8 cellular contexts compared by ENCODE assay signal in genomic region chr5:57298295-57298984, GRCh38.
A peak's percentile ranks its signal among the peaks of the same experiment; 100 is the strongest.
DNase-seq lines count a peak whose midpoint lies in the region; ATAC-seq and TF ChIP-seq lines count a peak whose summit lies in the region.

No MANE protein-coding gene starts in this region.

- H3K23ac ChIP-seq in IMR-90 (ENCODE audit: low read depth, low read length): peak overlapping the region; percentile 50; the same call in 1 of the 2 replicates

- peak; percentile 90 for TF ChIP-seq CTCF in IMR-90 (conservative IDR thresholded peaks at IDR 0.05; ENCODE audit: low read depth, low read length)
- TF ChIP-seq CTCF in esophagus squamous epithelium (IDR thresholded peaks at IDR 0.05): peak; percentile 62 to 82 (median 78)

- H3K79me1 ChIP-seq in IMR-90 (ENCODE audit: low read depth in 1 of 2, low read length in 2 of 2): no peaks in the 10 kb centered on the region; a peak in 1 of 4 replicates

- H3K27ac ChIP-seq in IMR-90 (ENCODE audit: insufficient read depth, low read length) (peak overlapping the region; percentile 42; the same call in 1 of the 2 replicates), esophagus squamous epithelium (peak overlapping the region in 1 of 4 donors; percentile 60)

- no TSS peak for BruUV-seq in IMR-90 (replicated peaks; lab: Mats Ljungman, UMichigan)

- peak overlapping the region; percentile 79 for H2AK9ac ChIP-seq in IMR-90 (replicated peaks; ENCODE audit: low read depth, low read length, poor library complexity)

- peak; percentile 72 for ATAC-seq in GM19455 (IDR thresholded peaks at IDR 0.05; ENCODE audit: unreplicated experiment)
- peak; percentile 73 for ATAC-seq in IMR-90 (ENCODE audit: low read depth)
- ATAC-seq in natural killer cell treated with Interleukin-12 subunit alpha and Interleukin-12 subunit beta and Interleukin-15 and Interleukin-18, amount 100 ng/mL, for 72 hours: peak; percentile 76 to 77

- 0 out of 2 replicates have a peak, but pooled peaks cover 2% of the 10 kb centered on the region for H3K27me3 ChIP-seq in IMR-90 (ENCODE audit: control insufficient read depth, insufficient read depth, low read length)
- H3K27me3 ChIP-seq in esophagus squamous epithelium: no peaks in the 10 kb centered on the region

- H3K56ac ChIP-seq in IMR-90 (ENCODE audit: extremely low read depth, insufficient read depth, low read length): peak overlapping the region; percentile 45; the same call in 1 of the 2 replicates

- no peaks in the 10 kb centered on the region for H4K20me1 ChIP-seq in IMR-90 (ENCODE audit: insufficient read depth, low read length)

- H2BK15ac ChIP-seq in IMR-90 (ENCODE audit: low read depth, low read length): 0 out of 3 replicates have a peak overlapping the region, but pooled peaks have one; percentile 16

- WGBS in IMR-90 (ENCODE audit: extremely low coverage in 2 of 2, insufficient read length in 1 of 2), 2 experiments: no CpG with 5 or more reads among the region's 6 CpGs
- WGBS in esophagus squamous epithelium, 2 donors: 10 to 13% methylated on average over 6 of the region's 6 CpGs

- peak overlapping the region; percentile 39; the same call in 1 of the 2 replicates for H3K4me2 ChIP-seq in IMR-90 (ENCODE audit: low read depth, low read length)

- H3K9me3 Mint-ChIP-seq in natural killer cell treated with Interleukin-12 subunit alpha and Interleukin-12 subunit beta and Interleukin-15 and Interleukin-18, amount 100 ng/mL, for 72 hours: no peaks in the 10 kb centered on the region

- TF ChIP-seq POLR2A in IMR-90 (IDR thresholded peaks at IDR 0.05; ENCODE audit: low read depth, low read length): no peak
- no peak for TF ChIP-seq POLR2A in esophagus squamous epithelium (IDR thresholded peaks at IDR 0.05)

- H3K27me3 Mint-ChIP-seq in natural killer cell treated with Interleukin-12 subunit alpha and Interleukin-12 subunit beta and Interleukin-15 and Interleukin-18, amount 100 ng/mL, for 72 hours: peaks cover 0 to 5% of the 10 kb centered on the region in 2 donors

- peak overlapping the region; percentile 38 for H3K18ac ChIP-seq in IMR-90 (ENCODE audit: low read depth, low read length)

- TF ChIP-seq RAD21 in IMR-90 (IDR thresholded peaks at IDR 0.05; ENCODE audit: low read length): peak; percentile 91

- H3K4me3 Mint-ChIP-seq in natural killer cell treated with Interleukin-12 subunit alpha and Interleukin-12 subunit beta and Interleukin-15 and Interleukin-18, amount 100 ng/mL, for 72 hours: peak overlapping the region; percentile 68

- peak overlapping the region; percentile 41; the same call in 1 of the 2 replicates for H2AK5ac ChIP-seq in IMR-90 (ENCODE audit: low read depth, low read length)

- H2BK5ac ChIP-seq in IMR-90 (ENCODE audit: low read depth, low read length, poor library complexity, severe bottlenecking): peak overlapping the region; percentile 19

- H3K14ac ChIP-seq in IMR-90 (replicated peaks; ENCODE audit: low read depth, low read length): 0 out of 2 replicates have a peak overlapping the region, but pooled peaks have one; percentile 11

- H3K9me3 ChIP-seq in IMR-90 (ENCODE audit: control insufficient read depth, insufficient read depth, low read length) (no peaks in the 10 kb centered on the region), esophagus squamous epithelium (no peaks in the 10 kb centered on the region)

- H3K9ac ChIP-seq in IMR-90 (ENCODE audit: low read depth, low read length): peak overlapping the region; percentile 47

- peaks cover 7 to 9% of the 10 kb centered on the region in 2 donors for H3K4me1 Mint-ChIP-seq in natural killer cell treated with Interleukin-12 subunit alpha and Interleukin-12 subunit beta and Interleukin-15 and Interleukin-18, amount 100 ng/mL, for 72 hours (ENCODE audit: low read depth in 2 of 2)

- peak overlapping the region; percentile 58 for H2AFZ ChIP-seq in IMR-90 (replicated peaks; ENCODE audit: low read length, poor library complexity)

- dilution Hi-C loops in IMR-90 (cut with HindIII; ENCODE audit: low sequenced_read_pairs, unreplicated experiment): no loop called here

- CTCF ChIA-PET in IMR-90 (lab: Yijun Ruan, JAX): interaction anchor here (0.5 to 1.8 kb wide), 9 partner anchors 33 to 1165 kb away, joined by 3 to 20 read pairs (median 5); partner anchors contain the start of gene PLK2

- POLR2A ChIA-PET in IMR-90 (lab: Charles Lee; ENCODE audit: unreplicated experiment): interaction anchor here (1.0 kb wide), 1 partner anchor 1161 kb away, joined by 8 read pairs; the partner anchor contains the start of gene PLK2

- H3K9me1 ChIP-seq in IMR-90 (ENCODE audit: insufficient read depth, low read length): peaks cover 4% of the 10 kb centered on the region; the same call in 1 of the 2 replicates

- peak overlapping the region; percentile 49 for H4K5ac ChIP-seq in IMR-90 (ENCODE audit: low read depth, low read length)

- H3K4me3 ChIP-seq in IMR-90 (ENCODE audit: insufficient read depth, low read depth, low read length): no peak overlapping the region
- peak overlapping the region in 1 of 4 donors; percentile 42 for H3K4me3 ChIP-seq in esophagus squamous epithelium

- peak overlapping the region; percentile 39; the same call in 1 of the 2 replicates for H4K91ac ChIP-seq in IMR-90 (ENCODE audit: insufficient read depth, low read depth, low read length)

- H3K36me3 Mint-ChIP-seq in natural killer cell treated with Interleukin-12 subunit alpha and Interleukin-12 subunit beta and Interleukin-15 and Interleukin-18, amount 100 ng/mL, for 72 hours: no peaks in the 10 kb centered on the region

- peak overlapping the region; percentile 86 for H2BK20ac ChIP-seq in IMR-90 (ENCODE audit: low read depth, low read length)

- H2BK120ac ChIP-seq in IMR-90 (ENCODE audit: low read depth, low read length): peak overlapping the region; percentile 87

- H3K4me1 ChIP-seq in IMR-90 (ENCODE audit: control insufficient read depth, insufficient read depth, low read length): peaks cover 10% of the 10 kb centered on the region
- peaks cover 5 to 11% (median 7%) of the 10 kb centered on the region in 3 donors for H3K4me1 ChIP-seq in esophagus squamous epithelium

- peak; percentile 86 for DNase-seq in CD1c-positive myeloid dendritic cell (ENCODE audit: extremely low spot score)
- peak; percentile 84 for DNase-seq in IMR-90
- DNase-seq in OCI-M2 (lab: John Stamatoyannopoulos, UW; ENCODE audit: unreplicated experiment): peak; percentile 27
- peak; percentile 68 for DNase-seq in activated T-cell treated with anti-CD3 and anti-CD28 coated beads, Interleukin-2, amount 50 U/mL, for 1 hour
- DNase-seq in esophagus squamous epithelium (lab: John Stamatoyannopoulos, UW): no peak
- DNase-seq in natural killer cell treated with Interleukin-12 subunit alpha and Interleukin-12 subunit beta and Interleukin-15 and Interleukin-18, amount 100 ng/mL, for 72 hours (ENCODE audit: low spot score): peak; percentile 81
- DNase-seq in stimulated activated naive CD4-positive, alpha-beta T cell treated with Interleukin-2 at 50 U/mL for 16 hours (lab: John Stamatoyannopoulos, UW): peak; percentile 77

- H3K36me3 ChIP-seq in IMR-90 (ENCODE audit: control insufficient read depth, insufficient read depth, low read length) (no peaks in the 10 kb centered on the region), esophagus squamous epithelium (no peaks in the 10 kb centered on the region)

- in situ Hi-C loops in IMR-90 (cut with MboI; ENCODE audit: low sequenced_read_pairs): loop anchor here (5.0 to 25.0 kb wide), 3 partner anchors 484 to 1164 kb away; partner anchors contain the start of gene PLK2

- H4K8ac ChIP-seq in IMR-90 (ENCODE audit: low read depth in 2 of 2, low read length in 2 of 2): peak overlapping the region in 1 of 2 experiments; percentile 78; a peak in 2 of 4 replicates

- peak overlapping the region in 1 of 2 donors; percentile 42 for H3K27ac Mint-ChIP-seq in natural killer cell treated with Interleukin-12 subunit alpha and Interleukin-12 subunit beta and Interleukin-15 and Interleukin-18, amount 100 ng/mL, for 72 hours

- H3K4ac ChIP-seq in IMR-90 (ENCODE audit: low read depth, low read length): peak overlapping the region; percentile 72

- intact Hi-C loops in IMR-90 (cut with micrococcal nuclease) (loop anchor here (1.0 to 10.0 kb wide), 6 partner anchors 84 to 1162 kb away; partner anchors contain the start of gene PLK2), esophagus squamous epithelium (cut with DNase I) (loop anchor here (10.0 kb wide), 1 partner anchor 486 kb away; no protein-coding TSS in a partner anchor)

TF ChIP-seq in IMR-90, 13 proteins besides CTCF, POLR2A, EP300 and RAD21:
- no peak for TF ChIP-seq RFX5 (IDR thresholded peaks at IDR 0.05; ENCODE audit: low read depth, low read length)
- no peak for TF ChIP-seq BHLHE40 (IDR thresholded peaks at IDR 0.05; ENCODE audit: low read depth, low read length)
- no peak for TF ChIP-seq ELK1 (IDR thresholded peaks at IDR 0.05; ENCODE audit: borderline replicate concordance, low read depth, low read length)
- peak; percentile 95 for TF ChIP-seq SMC3 (IDR thresholded peaks at IDR 0.05; ENCODE audit: low read depth, low read length)
- no peak for TF ChIP-seq MAZ (IDR thresholded peaks at IDR 0.05; ENCODE audit: borderline replicate concordance, low read depth, low read length)
- TF ChIP-seq MAFK (IDR thresholded peaks at IDR 0.05; ENCODE audit: low read depth, low read length): no peak
- no peak for TF ChIP-seq MXI1 (IDR thresholded peaks at IDR 0.05; ENCODE audit: borderline replicate concordance, low read depth, low read length)
TF ChIP-seq in IMR-90: peak in this region for 1.
